8 cellular contexts compared by ENCODE assay signal in the genomic region with DNA sequence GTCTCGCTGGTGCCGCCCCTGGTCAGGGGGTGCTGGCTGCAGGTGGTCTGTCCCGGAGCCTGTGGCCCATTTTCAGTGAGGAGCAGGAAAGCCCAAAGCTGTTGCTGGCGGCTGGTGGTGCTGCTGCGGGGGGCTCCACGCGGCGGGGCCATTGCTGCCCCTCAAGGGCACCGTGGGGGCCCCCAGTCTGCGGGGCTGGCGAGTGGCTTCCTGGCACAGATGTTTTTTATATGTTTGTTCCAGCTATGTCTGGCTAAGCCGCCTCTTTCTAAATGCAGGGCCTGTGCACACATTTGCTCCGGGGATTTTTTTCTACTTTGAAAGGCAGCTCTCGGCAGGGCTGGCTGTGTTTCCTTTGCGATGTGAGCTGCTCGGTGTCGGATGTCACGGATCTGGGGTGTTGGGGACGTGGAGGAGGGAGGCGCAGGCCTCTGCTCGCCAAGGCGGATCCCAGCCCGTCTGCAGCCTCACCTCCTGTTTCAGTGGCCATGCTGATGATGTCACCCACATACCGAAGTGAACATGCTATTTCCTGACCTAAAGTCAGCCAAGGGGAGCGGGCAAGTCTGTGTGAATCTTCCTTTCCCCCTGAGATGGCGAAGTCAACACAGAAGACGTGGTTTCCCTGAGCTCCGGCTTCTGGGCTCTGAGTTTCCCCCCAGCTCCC.
DNase-seq lines count a peak whose midpoint lies in the region; ATAC-seq and TF ChIP-seq lines count a peak whose summit lies in the region.

No MANE protein-coding gene starts in this region.

- no peaks in the 10 kb centered on the region for H4K20me1 ChIP-seq in GM23338 (replicated peaks; ENCODE audit: insufficient read depth)

- peaks cover 8% of the 10 kb centered on the region; the same call in 1 of the 2 replicates for H3K4me1 ChIP-seq in GM23338 (ENCODE audit: insufficient read depth)
- peaks cover 14% of the 10 kb centered on the region for H3K4me1 ChIP-seq in psoas muscle

- H3K36me3 Mint-ChIP-seq in GM23338 (ENCODE audit: low read depth) = peaks cover 5% of the 10 kb centered on the region; the same call in 1 of the 3 replicates
- H3K36me3 Mint-ChIP-seq in T-helper 17 cell (ENCODE audit: low read depth) = peaks cover 3% of the 10 kb centered on the region
- H3K36me3 Mint-ChIP-seq in natural killer cell treated with Interleukin-12 subunit alpha and Interleukin-12 subunit beta and Interleukin-15 and Interleukin-18, amount 100 ng/mL, for 72 hours = no peaks in the 10 kb centered on the region

- no peaks in the 10 kb centered on the region for H3K79me2 ChIP-seq in GM23338 (replicated peaks; ENCODE audit: insufficient read depth)

- H2AFZ ChIP-seq in GM23338 = peak overlapping the region; percentile 96

- H3K27ac Mint-ChIP-seq in GM23338 = peak overlapping the region; percentile 57; the same call in 1 of the 2 replicates
- H3K27ac Mint-ChIP-seq in T-helper 17 cell = peak overlapping the region; percentile 6
- H3K27ac Mint-ChIP-seq in natural killer cell treated with Interleukin-12 subunit alpha and Interleukin-12 subunit beta and Interleukin-15 and Interleukin-18, amount 100 ng/mL, for 72 hours = no peak overlapping the region

- intact Hi-C loops in Right ventricle myocardium superior (cut with DNase I) = no loop called here
- intact Hi-C loops in psoas muscle (cut with DNase I) = loop anchor here in 1 of 2 donors (10.0 kb wide), 1 partner anchor 63 kb away; no protein-coding TSS in a partner anchor

- H3K27ac ChIP-seq in GM23338 (ENCODE audit: low read depth) = no peak overlapping the region
- peak overlapping the region; percentile 72 for H3K27ac ChIP-seq in psoas muscle

- H3K27me3 ChIP-seq in GM23338 (ENCODE audit: insufficient read depth) = no peaks in the 10 kb centered on the region
- no peaks in the 10 kb centered on the region for H3K27me3 ChIP-seq in psoas muscle (ENCODE audit: insufficient read depth in 3 of 3, low read length in 2 of 3)

- H3K4me3 ChIP-seq in GM23338 = no peak overlapping the region
- peak overlapping the region; percentile 47 for H3K4me3 ChIP-seq in psoas muscle

- WGBS in psoas muscle, 3 donors = 9 to 18% (median 16%) methylated on average over 28 of the region's 28 CpGs

- no peaks in the 10 kb centered on the region for H3K9me3 ChIP-seq in T-helper 17 cell (ENCODE audit: control insufficient read depth, low read length, poor library complexity, severe bottlenecking)
- H3K9me3 ChIP-seq in psoas muscle = peaks cover 2% of the 10 kb centered on the region

- H3K36me3 ChIP-seq in GM23338 (ENCODE audit: insufficient read depth) = no peaks in the 10 kb centered on the region
- H3K36me3 ChIP-seq in psoas muscle (ENCODE audit: insufficient read depth in 1 of 2, low read depth in 1 of 2) = no peaks in the 10 kb centered on the region

- H3K4me3 Mint-ChIP-seq in GM23338 = peak overlapping the region; percentile 23; the same call in 1 of the 3 replicates
- no peak overlapping the region for H3K4me3 Mint-ChIP-seq in T-helper 17 cell
- no peak overlapping the region for H3K4me3 Mint-ChIP-seq in natural killer cell treated with Interleukin-12 subunit alpha and Interleukin-12 subunit beta and Interleukin-15 and Interleukin-18, amount 100 ng/mL, for 72 hours

- peak overlapping the region; percentile 60 for H3K4me2 ChIP-seq in GM23338

- DNase-seq in GM23338 (ENCODE audit: low spot score) (peak; percentile 73), T-helper 17 cell (no peak), Right ventricle myocardium superior (peak; percentile 71), psoas muscle (peak; percentile 69 to 77), superior temporal gyrus (ENCODE audit: extremely low spot score) (no peak), NCI-H1694 treated with DMSO at 0.1 percent for 48 hours (lab: John Stamatoyannopoulos, UW) (no peak), NCI-H2081 (lab: John Stamatoyannopoulos, UW) (no peak)
- DNase-seq in natural killer cell treated with Interleukin-12 subunit alpha and Interleukin-12 subunit beta and Interleukin-15 and Interleukin-18, amount 100 ng/mL, for 72 hours (ENCODE audit: low spot score) = no peak

- H3K4me1 Mint-ChIP-seq in GM23338 (peaks cover 25% of the 10 kb centered on the region), T-helper 17 cell (no peaks in the 10 kb centered on the region)
- no peaks in the 10 kb centered on the region for H3K4me1 Mint-ChIP-seq in natural killer cell treated with Interleukin-12 subunit alpha and Interleukin-12 subunit beta and Interleukin-15 and Interleukin-18, amount 100 ng/mL, for 72 hours (ENCODE audit: low read depth in 2 of 2)

- TF ChIP-seq CTCF in GM23338 (conservative IDR thresholded peaks at IDR 0.05; ENCODE audit: low read depth in 2 of 2) (no peak), psoas muscle (IDR thresholded peaks at IDR 0.05) (no peak)

- 0 out of 2 replicates have a peak, but pooled peaks cover 6% of the 10 kb centered on the region for H3F3A ChIP-seq in GM23338 (replicated peaks; ENCODE audit: low read depth)

- H3K9me2 ChIP-seq in GM23338 (ENCODE audit: insufficient read depth) = no peaks in the 10 kb centered on the region

- peak; percentile 94 for ATAC-seq in GM23338
- ATAC-seq in T-helper 17 cell = no peak
- peak; percentile 85 for ATAC-seq in Right ventricle myocardium superior (ENCODE audit: poor library complexity)
- ATAC-seq in psoas muscle = peak; percentile 75 to 87 (median 86)
- no peak for ATAC-seq in natural killer cell treated with Interleukin-12 subunit alpha and Interleukin-12 subunit beta and Interleukin-15 and Interleukin-18, amount 100 ng/mL, for 72 hours

- peaks cover 14% of the 10 kb centered on the region for H3K9me3 Mint-ChIP-seq in GM23338
- H3K9me3 Mint-ChIP-seq in natural killer cell treated with Interleukin-12 subunit alpha and Interleukin-12 subunit beta and Interleukin-15 and Interleukin-18, amount 100 ng/mL, for 72 hours = no peaks in the 10 kb centered on the region

- H3K27me3 Mint-ChIP-seq in GM23338 (ENCODE audit: insufficient read depth, low read depth, poor library complexity) = peaks cover 11% of the 10 kb centered on the region
- H3K27me3 Mint-ChIP-seq in T-helper 17 cell = peaks cover 26% of the 10 kb centered on the region
- no peaks in the 10 kb centered on the region for H3K27me3 Mint-ChIP-seq in natural killer cell treated with Interleukin-12 subunit alpha and Interleukin-12 subunit beta and Interleukin-15 and Interleukin-18, amount 100 ng/mL, for 72 hours

TF ChIP-seq in GM23338, 12 proteins besides CTCF, POLR2A, EP300 and RAD21:
- peak; percentile 43; the same call in 1 of the 2 replicates for TF ChIP-seq CREB1 (CRISPR knock-in tag; IDR thresholded peaks at IDR 0.05; ENCODE audit: low read depth)
- no peak for TF ChIP-seq NANOG (IDR thresholded peaks at IDR 0.05; ENCODE audit: borderline replicate concordance)

Comparison
In these comparisons a context has a peak if more than half of its experiments do, and no peak if none do; other contexts are left out.
1. ATAC-seq: peak in GM23338 (single experiment), Right ventricle myocardium superior (single experiment) and psoas muscle (4 of 4); none in T-helper 17 cell (single experiment) and natural killer cell treated with Interleukin-12 subunit alpha and Interleukin-12 subunit beta and Interleukin-15 and Interleukin-18, amount 100 ng/mL, for 72 hours (0 of 2).
2. DNase-seq: peak in GM23338 (single experiment), Right ventricle myocardium superior (single experiment) and psoas muscle (2 of 2); none in T-helper 17 cell (0 of 3), superior temporal gyrus (single experiment), natural killer cell treated with Interleukin-12 subunit alpha and Interleukin-12 subunit beta and Interleukin-15 and Interleukin-18, amount 100 ng/mL, for 72 hours (single experiment), NCI-H1694 treated with DMSO at 0.1 percent for 48 hours (single experiment) and NCI-H2081 (0 of 2).
3. H3K27ac Mint-ChIP-seq: peak in GM23338 (single experiment) and T-helper 17 cell (single experiment); none in natural killer cell treated with Interleukin-12 subunit alpha and Interleukin-12 subunit beta and Interleukin-15 and Interleukin-18, amount 100 ng/mL, for 72 hours (0 of 2).